In genomic region chr4:17807446-17807845, GRCh38 we compare ENCODE assay signal across 1 cellular context.
TF ChIP-seq lines count a peak whose summit lies in the region.

No MANE protein-coding gene starts in this region.

TF ChIP-seq in H1, 55 proteins besides CTCF, POLR2A, EP300 and RAD21:
- TF ChIP-seq CREB1 (IDR thresholded peaks at IDR 0.05) (no peak), NANOG (IDR thresholded peaks at IDR 0.05; ENCODE audit: insufficient read depth, low read depth, low read length, poor library complexity, severe bottlenecking) (no peak), RXRA (IDR thresholded peaks at IDR 0.05; ENCODE audit: insufficient read depth, low read depth, low read length) (no peak), HDAC2 (IDR thresholded peaks at IDR 0.05; ENCODE audit: borderline replicate concordance in 1 of 2, low read depth in 2 of 2, low read length in 2 of 2) (no peak), PHF8 (conservative IDR thresholded peaks at IDR 0.05; ENCODE audit: low read depth, low read length) (no peak)
